In the genomic region with DNA sequence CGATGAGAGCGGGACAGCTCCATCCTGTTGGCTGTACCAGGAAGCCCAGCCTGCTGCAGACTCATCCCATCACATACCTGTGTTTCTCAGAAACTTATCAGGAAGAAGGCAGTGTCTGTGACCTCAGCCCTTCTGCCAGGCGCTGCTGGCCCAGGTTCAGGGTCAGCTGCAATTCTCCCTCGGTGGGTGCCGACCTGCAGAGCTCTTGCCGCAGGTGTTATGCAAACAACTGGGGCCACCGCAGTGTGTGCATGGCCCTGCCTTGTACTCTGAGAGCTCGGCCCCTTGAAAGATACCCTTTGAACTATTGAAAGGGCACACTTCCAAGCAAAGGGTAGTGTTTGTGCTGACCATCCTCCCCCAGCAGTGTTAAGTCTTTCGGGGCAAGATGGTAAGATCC, we compare ENCODE assay signal across 17 cellular contexts.
DNase-seq lines count a peak whose midpoint lies in the region; ATAC-seq and TF ChIP-seq lines count a peak whose summit lies in the region.
"Had no signal": no experiment of that assay in that cellular context is flagged by ENCODE, and none has a peak within 500 bp of the region (broad histone marks: within the 10 kb centered on the region; RNA-seq: fewer than 3 reads in every experiment).

No MANE protein-coding gene starts in this region.

- intact Hi-C loops in posterior vena cava (cut with DNase I): no loop called here

- no peak for ATAC-seq in left lobe of liver
- ATAC-seq in activated naive CD4-positive, alpha-beta T cell treated with anti-CD3 and anti-CD28 coated beads, Interleukin-2, amount 50 U/mL, for 72 hours: no peak
- ATAC-seq: A549; CD8-positive, alpha-beta T cell; HCT116 had no signal

- H3K27ac Mint-ChIP-seq in activated naive CD4-positive, alpha-beta T cell treated with anti-CD3 and anti-CD28 coated beads, Interleukin-2, amount 50 U/mL, for 72 hours: no peak overlapping the region
- H3K27ac Mint-ChIP-seq: CD8-positive, alpha-beta T cell; IgD-negative memory B cell had no signal

- H3K27me3 ChIP-seq in H7 (ENCODE audit: control insufficient read depth, insufficient read depth, low read length): no peaks in the 10 kb centered on the region

- H3K36me3 ChIP-seq in H7 (replicated peaks; ENCODE audit: control insufficient read depth, insufficient read depth, low read length): no peaks in the 10 kb centered on the region

- DNase-seq in H7 (peak; percentile 35), coronary artery (ENCODE audit: low spot score) (peak; percentile 55), left lobe of liver (ENCODE audit: low spot score) (peak; percentile 14), posterior vena cava (ENCODE audit: low spot score) (peak; percentile 57), ACHN (no peak), NCI-H2029 (lab: John Stamatoyannopoulos, UW) (no peak)
- DNase-seq in activated naive CD4-positive, alpha-beta T cell treated with anti-CD3 and anti-CD28 coated beads, Interleukin-2, amount 50 U/mL, for 72 hours (ENCODE audit: low spot score in 2 of 2): no peak
- DNase-seq: COR-L47, DMS153, DMS79 treated with DMSO at 0.1 percent for 48 hours, GDM1 had no signal

- in situ Hi-C loops in ACHN (cut with HindIII; ENCODE audit: low pct_ligation_motif_present, low pct_unique_long_range_greater_than_20kb, low sequenced_read_pairs): no loop called here

- H3K9me3 Mint-ChIP-seq in activated naive CD4-positive, alpha-beta T cell treated with anti-CD3 and anti-CD28 coated beads, Interleukin-2, amount 50 U/mL, for 72 hours: peaks cover 0 to 4% of the 10 kb centered on the region in 2 donors
- H3K9me3 Mint-ChIP-seq: CD8-positive, alpha-beta T cell had no signal

- no peaks in the 10 kb centered on the region for H3K36me3 Mint-ChIP-seq in activated naive CD4-positive, alpha-beta T cell treated with anti-CD3 and anti-CD28 coated beads, Interleukin-2, amount 50 U/mL, for 72 hours
- H3K36me3 Mint-ChIP-seq: CD14-positive monocyte; CD8-positive, alpha-beta T cell; IgD-negative memory B cell had no signal

- no peak overlapping the region for H3K27ac ChIP-seq in coronary artery
- H3K27ac ChIP-seq: A549, HL-60 had no signal

- TF ChIP-seq CTCF in coronary artery (IDR thresholded peaks at IDR 0.05): no peak

- H3K4me3 ChIP-seq in H7 (ENCODE audit: insufficient read depth, low read depth, low read length) (no peak overlapping the region), coronary artery (no peak overlapping the region)
- H3K4me3 ChIP-seq: A549 had no signal

Comparison
In these comparisons a context has a peak if more than half of its experiments do, and no peak if none do; other contexts are left out.
1. DNase-seq: peak in H7 (single experiment), coronary artery (single experiment), left lobe of liver (single experiment) and posterior vena cava (single experiment); none in ACHN (single experiment), NCI-H2029 (single experiment) and activated naive CD4-positive, alpha-beta T cell treated with anti-CD3 and anti-CD28 coated beads, Interleukin-2, amount 50 U/mL, for 72 hours (0 of 2).